21 cellular contexts compared by ENCODE assay signal in the genomic region with DNA sequence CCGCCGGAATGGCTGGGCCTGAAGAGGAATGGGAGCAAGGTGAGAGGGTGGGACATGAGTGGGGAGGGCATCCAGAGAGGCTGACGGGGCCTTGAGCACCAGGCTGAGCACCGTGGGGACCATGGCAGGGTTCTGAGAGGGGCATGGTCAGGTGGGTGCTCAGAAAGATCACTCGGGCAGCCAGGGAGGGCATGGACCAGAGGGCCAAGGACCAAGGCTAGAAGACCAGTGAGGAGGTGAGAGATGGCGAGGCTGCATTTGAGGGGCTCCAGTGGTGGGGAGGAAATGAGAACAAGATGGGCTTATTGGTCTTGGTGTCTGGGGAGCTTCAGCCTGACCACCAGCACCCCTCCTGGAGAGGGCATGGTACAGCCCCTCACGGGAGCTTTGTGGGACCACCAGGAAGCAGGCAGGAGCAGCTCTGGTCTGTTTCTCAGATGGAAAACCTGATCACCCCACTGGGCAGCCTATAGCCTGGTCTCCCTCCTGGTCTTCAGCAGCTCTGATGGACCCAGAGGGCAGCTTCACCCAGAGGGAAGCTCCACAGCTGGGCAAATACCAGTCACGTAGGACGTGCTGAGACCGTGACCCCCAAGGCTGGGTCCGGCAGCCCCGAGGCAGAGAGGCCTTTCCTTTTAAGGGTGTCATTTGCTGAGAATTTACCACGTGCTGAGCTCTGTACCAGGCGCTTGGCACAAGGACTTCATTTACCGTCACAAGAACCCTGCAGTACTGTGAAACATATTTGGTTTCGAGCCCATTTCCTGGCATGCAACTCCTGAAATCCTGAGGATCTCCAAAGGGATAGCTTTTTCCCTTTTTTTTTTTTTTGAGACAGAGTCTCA. TPM values are rescaled to one million over a fixed set of nuclear protein-coding genes. Genes with fewer than 3 reads are reported as not detected.
A peak's percentile ranks its signal among the peaks of the same experiment; 100 is the strongest.
DNase-seq lines count a peak whose midpoint lies in the region; ATAC-seq and TF ChIP-seq lines count a peak whose summit lies in the region.
"Had no signal": no experiment of that assay in that cellular context is flagged by ENCODE, and none has a peak within 500 bp of the region (broad histone marks: within the 10 kb centered on the region; RNA-seq: fewer than 3 reads in every experiment).

No MANE protein-coding gene starts in this region.

- H2BK120ac ChIP-seq in neuronal stem cell (ENCODE audit: low read depth, low read length), result no peak overlapping the region

- H3K36me3 ChIP-seq in HEK293 (ENCODE audit: control insufficient read depth in 2 of 2, insufficient read depth in 1 of 2, low read length in 2 of 2), result peaks cover 0 to 29% of the 10 kb centered on the region in 2 experiments; a peak in 2 of 3 replicates
- no peaks in the 10 kb centered on the region for H3K36me3 ChIP-seq in endodermal cell (ENCODE audit: control insufficient read depth, insufficient read depth, low read length)
- H3K36me3 ChIP-seq in neuronal stem cell (replicated peaks in 1 of 2; ENCODE audit: control insufficient read depth in 2 of 2, insufficient read depth in 2 of 2, low read length in 2 of 2), result peaks cover 0 to 4% of the 10 kb centered on the region in 2 donors
- peaks cover 0 to 29% (median 7%) of the 10 kb centered on the region in 6 donors for H3K36me3 ChIP-seq in spleen
- no peaks in the 10 kb centered on the region for H3K36me3 ChIP-seq in hepatocyte (replicated peaks; ENCODE audit: insufficient read depth, low read depth)

- H4K8ac ChIP-seq in neuronal stem cell (ENCODE audit: low read depth, low read length), result peak overlapping the region; percentile 43

- H4K91ac ChIP-seq in neuronal stem cell (ENCODE audit: low read depth, low read length, poor library complexity), result no peak overlapping the region

- TF ChIP-seq CTCF in HEK293 (tag by site-specific recombination; IDR thresholded peaks at IDR 0.05), result no peak
- peak; percentile 21 for TF ChIP-seq CTCF in endodermal cell (conservative IDR thresholded peaks at IDR 0.05)
- no peak for TF ChIP-seq CTCF in spleen (IDR thresholded peaks at IDR 0.05 in 8 of 11, conservative IDR thresholded peaks at IDR 0.05 in 3 of 11)
- no peak for TF ChIP-seq CTCF in hepatocyte (IDR thresholded peaks at IDR 0.05; ENCODE audit: poor library complexity)

- peaks cover 10% of the 10 kb centered on the region for H3K9me3 Mint-ChIP-seq in endodermal cell
- H3K9me3 Mint-ChIP-seq: CD4-positive, alpha-beta memory T cell had no signal

- H4K20me1 ChIP-seq in hepatocyte (ENCODE audit: insufficient read depth, poor library complexity, severe bottlenecking), result no peaks in the 10 kb centered on the region
- H4K20me1 ChIP-seq: BLaER1 had no signal

- no peak for TF ChIP-seq POLR2A in spleen (IDR thresholded peaks at IDR 0.05)

- no peaks in the 10 kb centered on the region for H3K27me3 ChIP-seq in endodermal cell (ENCODE audit: control insufficient read depth, insufficient read depth, low read length, poor library complexity, severe bottlenecking)
- H3K27me3 ChIP-seq in neuronal stem cell (ENCODE audit: control insufficient read depth in 3 of 3, insufficient read depth in 3 of 3, low read depth in 1 of 3, low read length in 3 of 3), result peaks cover 0 to 1% (median 0%) of the 10 kb centered on the region in 3 experiments
- peaks cover 0 to 6% (median 0%) of the 10 kb centered on the region in 7 donors for H3K27me3 ChIP-seq in spleen (replicated peaks in 1 of 7)
- H3K27me3 ChIP-seq in hepatocyte, result no peaks in the 10 kb centered on the region
- H3K27me3 ChIP-seq: BLaER1 had no signal

- H2BK15ac ChIP-seq in neuronal stem cell (ENCODE audit: low read length), result no peak overlapping the region

- H2AFZ ChIP-seq in neuronal stem cell (ENCODE audit: low read length), result no peak overlapping the region
- no peak overlapping the region for H2AFZ ChIP-seq in hepatocyte

- no peaks in the 10 kb centered on the region for H3K4me1 ChIP-seq in HEK293 (ENCODE audit: control insufficient read depth, insufficient read depth, low read length)
- no peaks in the 10 kb centered on the region for H3K4me1 ChIP-seq in endodermal cell (ENCODE audit: control insufficient read depth, insufficient read depth, low read length)
- peaks cover 0 to 2% of the 10 kb centered on the region in 2 donors for H3K4me1 ChIP-seq in neuronal stem cell (ENCODE audit: control insufficient read depth in 2 of 2, insufficient read depth in 1 of 2, low read depth in 1 of 2, low read length in 2 of 2)
- H3K4me1 ChIP-seq in spleen, result no peaks in the 10 kb centered on the region
- H3K4me1 ChIP-seq in hepatocyte (ENCODE audit: insufficient read depth), result no peaks in the 10 kb centered on the region

- 88 to 91% methylated on average over 11 to 16 of the region's 16 CpGs for WGBS in endodermal cell (ENCODE audit: insufficient coverage in 1 of 2, insufficient read length in 1 of 2), 2 experiments
- WGBS in neuronal stem cell (ENCODE audit: extremely low coverage in 2 of 2, insufficient read length in 2 of 2, insufficient replicate concordance in 1 of 2), 2 donors, result no CpG with 5 or more reads among the region's 16 CpGs
- 82 to 87% (median 85%) methylated on average over 12 to 16 of the region's 16 CpGs for WGBS in spleen, 5 donors
- 92% methylated on average over 16 of the region's 16 CpGs for WGBS in hepatocyte (ENCODE audit: low lambda C conversion rate, missing lambda C conversion rate)

- H3K4me1 Mint-ChIP-seq in endodermal cell, result peaks cover 3% of the 10 kb centered on the region
- H3K4me1 Mint-ChIP-seq: CD4-positive, alpha-beta memory T cell had no signal

- peak overlapping the region; percentile 66 for H3K4ac ChIP-seq in neuronal stem cell (ENCODE audit: low read length)

- H3K9me3 ChIP-seq in HEK293 (ENCODE audit: control insufficient read depth, insufficient read depth, low read depth, low read length) (no peaks in the 10 kb centered on the region), endodermal cell (ENCODE audit: control insufficient read depth, low read length) (no peaks in the 10 kb centered on the region), neuronal stem cell (replicated peaks in 1 of 2; ENCODE audit: control insufficient read depth in 2 of 2, insufficient read depth in 1 of 2, low read depth in 1 of 2, low read length in 2 of 2) (no peaks in the 10 kb centered on the region), spleen (no peaks in the 10 kb centered on the region), hepatocyte (ENCODE audit: low read depth) (no peaks in the 10 kb centered on the region)
- H3K9me3 ChIP-seq: BLaER1 had no signal

- no peak for ATAC-seq in GM21529 (IDR thresholded peaks at IDR 0.05; ENCODE audit: unreplicated experiment)
- ATAC-seq in GM19023 (IDR thresholded peaks at IDR 0.05; ENCODE audit: unreplicated experiment), result no peak
- ATAC-seq: GM12878 had no signal

- no peak overlapping the region for H3K9ac ChIP-seq in endodermal cell (ENCODE audit: extremely low read depth, low read length, poor library complexity, severe bottlenecking)
- no peak overlapping the region for H3K9ac ChIP-seq in neuronal stem cell (ENCODE audit: low read depth, low read length, poor library complexity)
- H3K9ac ChIP-seq: BLaER1 had no signal

- POLR2A ChIA-PET in HEK293 (lab: Yijun Ruan, JAX), result interaction anchor here (1.4 kb wide), 1 partner anchor 11 kb away, joined by 3 read pairs; no protein-coding TSS in a partner anchor

- no peak overlapping the region for H2BK12ac ChIP-seq in neuronal stem cell (ENCODE audit: low read length)

- H3K27ac Mint-ChIP-seq in endodermal cell, result no peak overlapping the region

- H3K4me3 ChIP-seq in HEK293 (ENCODE audit: low read depth, low read length), result no peak overlapping the region
- no peak overlapping the region for H3K4me3 ChIP-seq in endodermal cell (ENCODE audit: low read length)
- H3K4me3 ChIP-seq in neuronal stem cell (ENCODE audit: low read length in 2 of 2), result no peak overlapping the region
- H3K4me3 ChIP-seq in spleen, result no peak overlapping the region
- no peak overlapping the region for H3K4me3 ChIP-seq in hepatocyte
- H3K4me3 ChIP-seq: BLaER1, GM12878 had no signal

- intact Hi-C loops in spleen (cut with DNase I; ENCODE audit: low total_unique reads), result no loop called here

- H3K18ac ChIP-seq in neuronal stem cell (ENCODE audit: low read length), result no peak overlapping the region

- H3K4me3 Mint-ChIP-seq in endodermal cell, result no peak overlapping the region

- DNase-seq in endodermal cell (no peak), neuronal stem cell (ENCODE audit: low spot score) (no peak), spleen (peak; percentile 41), hepatocyte (ENCODE audit: low spot score) (no peak)
- DNase-seq: CD4-positive, alpha-beta memory T cell; DMS153; GF-D8; KG1; NCI-H187; NCI-H2107; NCI-H510A; NCI-H82; OCI-M1; SHP77 treated with DMSO at 0.1 percent for 48 hours had no signal

- H3K79me1 ChIP-seq in neuronal stem cell (ENCODE audit: low read depth, low read length), result no peaks in the 10 kb centered on the region

- peak overlapping the region; percentile 4 for H3K14ac ChIP-seq in neuronal stem cell (ENCODE audit: low read length)

- H3K27me3 Mint-ChIP-seq in endodermal cell (ENCODE audit: insufficient read depth), result peaks cover 4% of the 10 kb centered on the region

- no peaks in the 10 kb centered on the region for H3K9me2 ChIP-seq in hepatocyte (replicated peaks; ENCODE audit: insufficient read depth)

- H3K27ac ChIP-seq in HEK293 (ENCODE audit: extremely low read depth, low read depth, low read length) (no peak overlapping the region), endodermal cell (ENCODE audit: low read depth, low read length) (no peak overlapping the region), neuronal stem cell (replicated peaks; ENCODE audit: low read length) (no peak overlapping the region), spleen (no peak overlapping the region), hepatocyte (no peak overlapping the region)
- H3K27ac ChIP-seq: BLaER1 had no signal

- H2AK5ac ChIP-seq in neuronal stem cell (ENCODE audit: low read depth, low read length), result peak overlapping the region; percentile 75

- CTCF ChIA-PET in HEK293 (lab: Yijun Ruan, JAX), result interaction anchor here (0.6 to 2.8 kb wide), 4 partner anchors 13 to 462 kb away, joined by 3 to 28 read pairs (median 6); partner anchors contain the start of gene NCBP3

- peak overlapping the region; percentile 39 for H2BK5ac ChIP-seq in neuronal stem cell (ENCODE audit: low read length)

- no peak overlapping the region for H3K4me2 ChIP-seq in neuronal stem cell (ENCODE audit: insufficient read depth, low read length, poor library complexity, severe bottlenecking)
- no peak overlapping the region for H3K4me2 ChIP-seq in hepatocyte
- H3K4me2 ChIP-seq: BLaER1 had no signal

- H3K79me2 ChIP-seq in hepatocyte, result no peaks in the 10 kb centered on the region

- H3K23ac ChIP-seq in neuronal stem cell (ENCODE audit: low read depth, low read length, poor library complexity), result no peak overlapping the region

- H3K36me3 Mint-ChIP-seq in endodermal cell (ENCODE audit: low read depth), result no peaks in the 10 kb centered on the region

RNA-seq across cellular contexts. Expression of gene NCBP3, which starts 11.4 kb away (rescaled TPM):
- total RNA-seq in endodermal cell (10 to 100 TPM; 74.5 to 75.9 TPM), spleen (10 to 100 TPM; 24.9 to 43.9 (median 39.8) TPM), hepatocyte (20.8 and 31.8 TPM in 2 replicates)
- polyA plus RNA-seq in endodermal cell (2013, experiment 1 of 2), result 72.1 TPM
- 66.8 TPM for polyA plus RNA-seq in endodermal cell (2013, experiment 2 of 2)
- polyA plus RNA-seq in neuronal stem cell (2013, experiment 1 of 2), result 32.2 TPM
- 31.9 TPM for polyA plus RNA-seq in neuronal stem cell (2013, experiment 2 of 2)
- polyA plus RNA-seq in spleen (10 to 100 TPM; 13.0 to 22.8 (median 20.6) TPM), hepatocyte (20.6 and 28.9 TPM in 2 replicates)

RNA-seq across cellular contexts. Expression of gene CAMKK1, which starts 35.4 kb away (rescaled TPM):
- 1 to 10 TPM; 3.8 to 6.3 TPM for total RNA-seq in endodermal cell
- polyA plus RNA-seq in endodermal cell (2013, experiment 1 of 2), result 5.4 TPM
- polyA plus RNA-seq in endodermal cell (2013, experiment 2 of 2), result 5.2 TPM
- polyA plus RNA-seq in neuronal stem cell (2013, experiment 1 of 2), result 4.8 TPM
- polyA plus RNA-seq in neuronal stem cell (2013, experiment 2 of 2), result 5.0 TPM
- 10 to 100 TPM in 2 of 7 donors, 1 to 10 TPM in 5; 7.7 to 13.0 (median 8.8) TPM for total RNA-seq in spleen
- polyA plus RNA-seq in spleen, result 10 to 100 TPM in 1 of 3 donors, 1 to 10 TPM in 2; 5.2 to 10.0 (median 10.0) TPM
- total RNA-seq in hepatocyte, result 2.6 and 5.1 TPM in 2 replicates
- polyA plus RNA-seq in hepatocyte, result 4.4 and 5.7 TPM in 2 replicates

RNA-seq across cellular contexts. Expression of gene ITGAE, which starts 56.5 kb away (rescaled TPM):
- 10 to 100 TPM; 21.8 to 34.3 TPM for total RNA-seq in endodermal cell
- 47.8 TPM for polyA plus RNA-seq in endodermal cell (2013, experiment 1 of 2)
- 49.2 TPM for polyA plus RNA-seq in endodermal cell (2013, experiment 2 of 2)
- polyA plus RNA-seq in neuronal stem cell (2013, experiment 1 of 2), result 59.7 TPM
- 59.3 TPM for polyA plus RNA-seq in neuronal stem cell (2013, experiment 2 of 2)
- 10 to 100 TPM; 20.3 to 31.4 (median 26.3) TPM for total RNA-seq in spleen
- polyA plus RNA-seq in spleen, result 10 to 100 TPM; 75.2 to 91.1 (median 78.3) TPM
- total RNA-seq in hepatocyte, result 28.1 and 46.7 TPM in 2 replicates
- 53.0 and 77.0 TPM in 2 replicates for polyA plus RNA-seq in hepatocyte

RNA-seq across cellular contexts. Expression of gene P2RX1, which starts 58.8 kb away (rescaled TPM):
- total RNA-seq in endodermal cell, result not detected
- polyA plus RNA-seq in endodermal cell (2013, experiment 1 of 2), result not detected
- not detected for polyA plus RNA-seq in endodermal cell (2013, experiment 2 of 2)
- polyA plus RNA-seq in neuronal stem cell (2013, experiment 1 of 2), result not detected
- polyA plus RNA-seq in neuronal stem cell (2013, experiment 2 of 2), result not detected
- 10 to 100 TPM; 16.8 to 46.3 (median 23.1) TPM for total RNA-seq in spleen
- polyA plus RNA-seq in spleen, result 10 to 100 TPM in 2 of 3 donors, 1 to 10 TPM in 1; 9.2 to 22.0 (median 10.3) TPM
- 0.20 and 0.50 TPM in 2 replicates for total RNA-seq in hepatocyte
- polyA plus RNA-seq in hepatocyte, result 1.8 and 2.3 TPM in 2 replicates
- total RNA-seq: CD4-positive, alpha-beta memory T cell; Daoy; RPMI7951 had no signal
- polyA plus RNA-seq: CD4-positive, alpha-beta memory T cell had no signal
